Comparison of ENCODE assay signal across 8 cellular contexts in the genomic region with DNA sequence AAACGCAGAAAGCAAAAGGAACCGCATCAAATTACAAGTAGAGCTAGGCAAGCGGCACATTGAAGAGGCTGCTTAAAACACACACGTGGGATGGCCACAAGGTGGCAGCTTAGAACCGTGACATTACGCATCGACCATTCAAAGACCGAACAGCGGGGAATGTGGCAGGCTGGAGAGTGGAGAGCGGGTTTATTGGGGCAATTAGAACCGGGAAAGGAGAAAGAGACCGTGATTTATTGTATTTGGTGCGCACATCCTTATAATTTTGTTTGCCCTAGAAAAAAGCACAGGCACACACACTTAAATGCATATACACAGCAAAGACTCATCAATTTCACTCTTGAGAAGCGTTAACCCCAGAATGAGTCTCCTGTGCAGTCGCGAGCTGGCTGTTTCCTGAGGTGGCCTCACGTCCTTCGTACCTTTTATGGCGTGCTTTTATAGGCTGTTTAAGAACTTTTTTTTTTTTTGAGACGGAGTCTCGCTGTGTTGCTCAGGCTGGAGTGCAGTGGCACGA. TPM values are rescaled to one million over a fixed set of nuclear protein-coding genes. Genes with fewer than 3 reads are reported as not detected.
DNase-seq lines count a peak whose midpoint lies in the region; ATAC-seq and TF ChIP-seq lines count a peak whose summit lies in the region.

No MANE protein-coding gene starts in this region.

- DNase-seq in CD4-positive, alpha-beta T cell, result peak; percentile 53 to 70 (median 59)
- peak; percentile 61 for DNase-seq in NCI-H524 treated with DMSO at 0.1 percent for 48 hours (lab: John Stamatoyannopoulos, UW)
- peak; percentile 80 for DNase-seq in activated CD4-positive, alpha-beta T cell treated with anti-CD3 and anti-CD28 coated beads, Interleukin-2, amount 10 ng/mL, durations not matched to agents 7 days and 5 days
- peak; percentile 73 to 91 for DNase-seq in lower leg skin (ENCODE audit: low spot score in 2 of 2)
- peak; percentile 28 to 43 (median 40) for DNase-seq in stimulated activated CD4-positive, alpha-beta T cell treated with anti-CD3 and anti-CD28 coated beads, TNF-alpha, amount 100 ng/mL, for 4 hours (ENCODE audit: low read depth in 3 of 3)

- H3K9me3 Mint-ChIP-seq in CD4-positive, alpha-beta T cell, result no peaks in the 10 kb centered on the region
- peaks cover 2% of the 10 kb centered on the region for H3K9me3 Mint-ChIP-seq in activated CD4-positive, alpha-beta T cell treated with anti-CD3 and anti-CD28 coated beads, Interleukin-2, amount 10 ng/mL, durations not matched to agents 7 days and 5 days
- H3K9me3 Mint-ChIP-seq in dendritic cell treated with granulocyte-macrophage colony-stimulating factor and Interleukin-4, amounts not matched to agents 40 ng/mL and 50 ng/mL, for 4 days, result no peaks in the 10 kb centered on the region

- H3K36me3 Mint-ChIP-seq in CD4-positive, alpha-beta T cell (ENCODE audit: low read depth), result no peaks in the 10 kb centered on the region
- no peaks in the 10 kb centered on the region for H3K36me3 Mint-ChIP-seq in activated CD4-positive, alpha-beta T cell treated with anti-CD3 and anti-CD28 coated beads, Interleukin-2, amount 10 ng/mL, durations not matched to agents 7 days and 5 days (ENCODE audit: low read depth)
- no peaks in the 10 kb centered on the region for H3K36me3 Mint-ChIP-seq in dendritic cell treated with granulocyte-macrophage colony-stimulating factor and Interleukin-4, amounts not matched to agents 40 ng/mL and 50 ng/mL, for 4 days (ENCODE audit: low read depth)

- no peaks in the 10 kb centered on the region for H3K9me3 ChIP-seq in CD4-positive, alpha-beta T cell (ENCODE audit: control insufficient read depth, low read length)

- TF ChIP-seq CTCF in CD4-positive, alpha-beta T cell (IDR thresholded peaks at IDR 0.05), result peak; percentile 86
- TF ChIP-seq CTCF in lower leg skin (IDR thresholded peaks at IDR 0.05), result peak in 1 of 3 donors; percentile 75

- intact Hi-C loops in CD4-positive, alpha-beta T cell (cut with DNase I, micrococcal nuclease), result loop anchor here (1.0 to 10.0 kb wide), 2 partner anchors 317 to 394 kb away; a partner anchor contains a TSS
- intact Hi-C loops in dendritic cell treated with granulocyte-macrophage colony-stimulating factor and Interleukin-4, amounts not matched to agents 40 ng/mL and 50 ng/mL, for 4 days (cut with micrococcal nuclease), result loop anchor here (1.0 to 5.0 kb wide), 2 partner anchors 314 to 394 kb away; a partner anchor contains a TSS
- intact Hi-C loops in lower leg skin (cut with DNase I; ENCODE audit: low total_unique reads), result loop anchor here (2.0 kb wide), 1 partner anchor 395 kb away; no protein-coding TSS in a partner anchor

- no peak overlapping the region for H3K27ac Mint-ChIP-seq in CD4-positive, alpha-beta T cell
- H3K27ac Mint-ChIP-seq in activated CD4-positive, alpha-beta T cell treated with anti-CD3 and anti-CD28 coated beads, Interleukin-2, amount 10 ng/mL, durations not matched to agents 7 days and 5 days, result no peak overlapping the region
- H3K27ac Mint-ChIP-seq in dendritic cell treated with granulocyte-macrophage colony-stimulating factor and Interleukin-4, amounts not matched to agents 40 ng/mL and 50 ng/mL, for 4 days, result no peak overlapping the region

- peak; percentile 93 for ATAC-seq in CD4-positive, alpha-beta T cell (ENCODE audit: poor library complexity)
- ATAC-seq in GM19397 (IDR thresholded peaks at IDR 0.05; ENCODE audit: unreplicated experiment), result peak; percentile 91
- ATAC-seq in HG03521 (IDR thresholded peaks at IDR 0.05; ENCODE audit: unreplicated experiment), result peak; percentile 81

- H3K27me3 ChIP-seq in CD4-positive, alpha-beta T cell (ENCODE audit: control insufficient read depth, insufficient read depth, low read length), result peaks cover 3% of the 10 kb centered on the region

- H3K4me3 ChIP-seq in lower leg skin (ENCODE audit: low read depth, poor library complexity, severe bottlenecking), result no peak overlapping the region

- H3K27me3 Mint-ChIP-seq in CD4-positive, alpha-beta T cell, result peaks cover 9% of the 10 kb centered on the region
- peaks cover 3% of the 10 kb centered on the region for H3K27me3 Mint-ChIP-seq in activated CD4-positive, alpha-beta T cell treated with anti-CD3 and anti-CD28 coated beads, Interleukin-2, amount 10 ng/mL, durations not matched to agents 7 days and 5 days
- H3K27me3 Mint-ChIP-seq in dendritic cell treated with granulocyte-macrophage colony-stimulating factor and Interleukin-4, amounts not matched to agents 40 ng/mL and 50 ng/mL, for 4 days, result peaks cover 7% of the 10 kb centered on the region

- CTCF ChIA-PET in CD4-positive, alpha-beta T cell (lab: Charles Lee), result interaction anchor here (0.6 to 3.0 kb wide), 7 partner anchors 383 to 522 kb away, joined by 3 to 47 read pairs (median 3); no protein-coding TSS in a partner anchor
- CTCF ChIA-PET in activated CD4-positive, alpha-beta T cell treated with anti-CD3 and anti-CD28 coated beads, Interleukin-2, amount 10 ng/mL, durations not matched to agents 7 days and 5 days (lab: Charles Lee), result interaction anchor here (0.6 to 2.0 kb wide), 9 partner anchors 9 to 411 kb away, joined by 3 to 13 read pairs (median 4); a partner anchor contains a TSS

- H3K4me1 Mint-ChIP-seq in CD4-positive, alpha-beta T cell (ENCODE audit: low read depth), result peaks cover 5% of the 10 kb centered on the region
- H3K4me1 Mint-ChIP-seq in activated CD4-positive, alpha-beta T cell treated with anti-CD3 and anti-CD28 coated beads, Interleukin-2, amount 10 ng/mL, durations not matched to agents 7 days and 5 days, result peaks cover 6% of the 10 kb centered on the region
- peaks cover 13% of the 10 kb centered on the region for H3K4me1 Mint-ChIP-seq in dendritic cell treated with granulocyte-macrophage colony-stimulating factor and Interleukin-4, amounts not matched to agents 40 ng/mL and 50 ng/mL, for 4 days (ENCODE audit: low read depth)

- no peak overlapping the region for H3K27ac ChIP-seq in CD4-positive, alpha-beta T cell (ENCODE audit: low read depth, low read length)

- H3K4me3 Mint-ChIP-seq in CD4-positive, alpha-beta T cell, result peak overlapping the region; percentile 71
- H3K4me3 Mint-ChIP-seq in activated CD4-positive, alpha-beta T cell treated with anti-CD3 and anti-CD28 coated beads, Interleukin-2, amount 10 ng/mL, durations not matched to agents 7 days and 5 days, result peak overlapping the region; percentile 30
- H3K4me3 Mint-ChIP-seq in dendritic cell treated with granulocyte-macrophage colony-stimulating factor and Interleukin-4, amounts not matched to agents 40 ng/mL and 50 ng/mL, for 4 days, result peak overlapping the region; percentile 61

- TF ChIP-seq POLR2A in lower leg skin (IDR thresholded peaks at IDR 0.05), result no peak

- WGBS in lower leg skin, 2 donors, result 2 to 5% methylated on average over 22 of the region's 22 CpGs

- POLR2A ChIA-PET in CD4-positive, alpha-beta T cell (lab: Charles Lee), result interaction anchor here (0.6 to 1.2 kb wide), 6 partner anchors 9 to 391 kb away, joined by 3 to 7 read pairs (median 5); a partner anchor contains a TSS
- POLR2A ChIA-PET in activated CD4-positive, alpha-beta T cell treated with anti-CD3 and anti-CD28 coated beads, Interleukin-2, amount 10 ng/mL, durations not matched to agents 7 days and 5 days (lab: Charles Lee), result interaction anchor here (0.9 kb wide), 1 partner anchor 139 kb away, joined by 3 read pairs; no protein-coding TSS in a partner anchor

RNA-seq across cellular contexts. Expression of a gene that starts 31.7 kb away (rescaled TPM):
- not detected for total RNA-seq in CD4-positive, alpha-beta T cell
- total RNA-seq in activated CD4-positive, alpha-beta T cell treated with anti-CD3 and anti-CD28 coated beads, Interleukin-2, amount 10 ng/mL, durations not matched to agents 7 days and 5 days, result not detected
- not detected for total RNA-seq in lower leg skin
